In the genomic region with DNA sequence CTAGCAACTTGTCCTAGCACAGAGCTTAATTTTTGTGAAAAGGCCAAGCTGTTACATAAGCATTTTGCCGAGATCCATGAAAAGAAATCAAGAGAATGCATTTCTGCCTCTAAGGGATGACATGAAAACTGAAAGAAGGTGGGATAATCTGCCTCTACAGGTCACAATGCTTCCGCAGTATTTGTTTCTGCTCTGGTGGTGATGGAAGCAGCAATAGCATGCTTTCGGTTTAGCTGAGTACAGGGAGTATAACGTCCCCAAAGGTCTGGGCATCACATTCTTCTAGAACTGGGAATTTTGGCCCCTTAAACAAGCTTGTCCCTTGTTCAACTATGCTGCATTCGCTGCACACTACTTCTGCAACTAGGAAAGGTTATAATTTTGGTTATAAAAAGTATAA, we compare ENCODE assay signal across 1 cellular context.
TF ChIP-seq lines count a peak whose summit lies in the region.

No MANE protein-coding gene starts in this region.

TF ChIP-seq in H1, 55 proteins besides CTCF, POLR2A, EP300 and RAD21:
- TF ChIP-seq ZNF274 (IDR thresholded peaks at IDR 0.05; ENCODE audit: borderline replicate concordance, extremely low read depth, low read length), result no peak
- TF ChIP-seq GABPA (IDR thresholded peaks at IDR 0.05; ENCODE audit: borderline replicate concordance, insufficient read depth, low read length), result no peak
- no peak for TF ChIP-seq YY1 (IDR thresholded peaks at IDR 0.05; ENCODE audit: low read depth, low read length)
- no peak for TF ChIP-seq BRCA1 (IDR thresholded peaks at IDR 0.05; ENCODE audit: low read depth, low read length)
- no peak for TF ChIP-seq RXRA (IDR thresholded peaks at IDR 0.05; ENCODE audit: insufficient read depth, low read depth, low read length)
- no peak for TF ChIP-seq CHD1 (IDR thresholded peaks at IDR 0.05; ENCODE audit: low read depth, low read length)
- TF ChIP-seq TEAD4 (IDR thresholded peaks at IDR 0.05; ENCODE audit: low read depth, low read length), result no peak
- no peak for TF ChIP-seq SAP30 (IDR thresholded peaks at IDR 0.05; ENCODE audit: insufficient read depth, insufficient replicate concordance, low read length)
- no peak for TF ChIP-seq PHF8 (conservative IDR thresholded peaks at IDR 0.05; ENCODE audit: low read depth, low read length)
- no peak for TF ChIP-seq KDM4A (IDR thresholded peaks at IDR 0.05; ENCODE audit: low read depth, low read length, severe bottlenecking)
- TF ChIP-seq, protein P1, sequence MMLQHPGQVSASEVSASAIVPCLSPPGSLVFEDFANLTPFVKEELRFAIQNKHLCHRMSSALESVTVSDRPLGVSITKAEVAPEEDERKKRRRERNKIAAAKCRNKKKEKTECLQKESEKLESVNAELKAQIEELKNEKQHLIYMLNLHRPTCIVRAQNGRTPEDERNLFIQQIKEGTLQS (IDR thresholded peaks at IDR 0.05; ENCODE audit: insufficient read depth, low read depth, low read length), result no peak
- TF ChIP-seq, protein P2, sequence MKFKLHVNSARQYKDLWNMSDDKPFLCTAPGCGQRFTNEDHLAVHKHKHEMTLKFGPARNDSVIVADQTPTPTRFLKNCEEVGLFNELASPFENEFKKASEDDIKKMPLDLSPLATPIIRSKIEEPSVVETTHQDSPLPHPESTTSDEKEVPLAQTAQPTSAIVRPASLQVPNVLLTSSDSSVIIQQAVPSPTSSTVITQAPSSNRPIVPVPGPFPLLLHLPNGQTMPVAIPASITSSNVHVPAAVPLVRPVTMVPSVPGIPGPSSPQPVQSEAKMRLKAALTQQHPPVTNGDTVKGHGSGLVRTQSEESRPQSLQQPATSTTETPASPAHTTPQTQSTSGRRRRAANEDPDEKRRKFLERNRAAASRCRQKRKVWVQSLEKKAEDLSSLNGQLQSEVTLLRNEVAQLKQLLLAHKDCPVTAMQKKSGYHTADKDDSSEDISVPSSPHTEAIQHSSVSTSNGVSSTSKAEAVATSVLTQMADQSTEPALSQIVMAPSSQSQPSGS (IDR thresholded peaks at IDR 0.05; ENCODE audit: low read length), result no peak
- no peak for TF ChIP-seq TBP (IDR thresholded peaks at IDR 0.05; ENCODE audit: low read depth, low read length)
